In genomic region chr1:101002551-101002950, GRCh38 we compare ENCODE assay signal across 8 cellular contexts. TPM values are rescaled to one million over a fixed set of nuclear protein-coding genes. Genes with fewer than 3 reads are reported as not detected.
DNase-seq lines count a peak whose midpoint lies in the region; ATAC-seq and TF ChIP-seq lines count a peak whose summit lies in the region.
"Had no signal": no experiment of that assay in that cellular context is flagged by ENCODE, and none has a peak within 500 bp of the region (broad histone marks: within the 10 kb centered on the region; RNA-seq: fewer than 3 reads in every experiment).

No MANE protein-coding gene starts in this region.

- ATAC-seq in GM19452 (IDR thresholded peaks at IDR 0.05; ENCODE audit: unreplicated experiment) (peak; percentile 60), HG02798 (IDR thresholded peaks at IDR 0.05; ENCODE audit: poor library complexity, unreplicated experiment) (no peak), HG02852 (IDR thresholded peaks at IDR 0.05; ENCODE audit: unreplicated experiment) (no peak)

- DNase-seq in M059J (ENCODE audit: low read depth) (peak; percentile 88), cardiac fibroblast (ENCODE audit: low read depth in 2 of 2) (peak; percentile 20 to 32), renal cortical epithelial cell (ENCODE audit: low read depth) (peak; percentile 91), NCI-H2107 treated with DMSO at 0.1 percent for 48 hours (lab: John Stamatoyannopoulos, UW; ENCODE audit: unreplicated experiment) (no peak)
- DNase-seq: colonic mucosa had no signal

- no peak for TF ChIP-seq CTCF in cardiac fibroblast (IDR thresholded peaks at IDR 0.05; ENCODE audit: low read depth, low read length)

- H3K4me3 ChIP-seq in cardiac fibroblast (replicated peaks in 1 of 2; ENCODE audit: low read depth in 2 of 2, low read length in 2 of 2) = no peak overlapping the region
- H3K4me3 ChIP-seq: colonic mucosa had no signal

RNA-seq across cellular contexts. Expression of gene DPH5, which starts 23.0 kb away (rescaled TPM):
- total RNA-seq in M059J (2014; rRNA removed; shearing (Covaris generic)) = 27.4 and 30.3 TPM in 2 replicates
- total RNA-seq in renal cortical epithelial cell = 26.4 and 27.7 TPM in 2 replicates
